8 cellular contexts compared by ENCODE assay signal in genomic region chr17:18855831-18856624, GRCh38. TPM values are rescaled to one million over a fixed set of nuclear protein-coding genes. Genes with fewer than 3 reads are reported as not detected.
DNase-seq lines count a peak whose midpoint lies in the region; ATAC-seq and TF ChIP-seq lines count a peak whose summit lies in the region.

No MANE protein-coding gene starts in this region.

- H3K27ac Mint-ChIP-seq in WTC11: peak overlapping the region; percentile 88
- peak overlapping the region; percentile 88 to 96 (median 94) for H3K27ac Mint-ChIP-seq in immature natural killer cell

- peak overlapping the region; percentile 63 for H3K9ac ChIP-seq in smooth muscle cell (ENCODE audit: low read depth)

- peak overlapping the region; percentile 91 for H2AFZ ChIP-seq in smooth muscle cell (ENCODE audit: low read depth)

- peaks cover 8% of the 10 kb centered on the region for H3K4me1 ChIP-seq in smooth muscle cell (ENCODE audit: low read depth)

- in situ Hi-C loops in GM18951 (cut with MboI; ENCODE audit: low sequenced_read_pairs, unreplicated experiment): no loop called here

- H3K27me3 Mint-ChIP-seq in WTC11 (ENCODE audit: low read depth) (no peaks in the 10 kb centered on the region), immature natural killer cell (ENCODE audit: low read depth in 3 of 3) (peaks cover 2 to 17% (median 4%) of the 10 kb centered on the region in 3 donors)

- CTCF ChIA-PET in WTC11 (lab: Charles Lee): no interaction called here

- no peaks in the 10 kb centered on the region for H3K9me3 Mint-ChIP-seq in WTC11
- H3K9me3 Mint-ChIP-seq in immature natural killer cell: no peaks in the 10 kb centered on the region

- H3K79me2 ChIP-seq in smooth muscle cell (ENCODE audit: low read depth): peaks cover 15% of the 10 kb centered on the region

- H3K4me2 ChIP-seq in smooth muscle cell: peak overlapping the region; percentile 92

- peak overlapping the region; percentile 92 for H3K27ac ChIP-seq in caudate nucleus (ENCODE audit: low read depth, low read length)
- H3K27ac ChIP-seq in smooth muscle cell (ENCODE audit: low read depth): peak overlapping the region; percentile 73

- WGBS in smooth muscle cell (ENCODE audit: low lambda C conversion rate): 2% methylated on average over 31 of the region's 31 CpGs

- peak overlapping the region; percentile 63 for H3K4me3 ChIP-seq in smooth muscle cell

- H3K4me3 Mint-ChIP-seq in WTC11 (peak overlapping the region; percentile 92), immature natural killer cell (peak overlapping the region; percentile 92 to 97 (median 96))

- POLR2A ChIA-PET in WTC11 (lab: Charles Lee): interaction anchor here (0.7 kb wide), 1 partner anchor 792 kb away, joined by 3 read pairs; no protein-coding TSS in a partner anchor

- H3K27me3 ChIP-seq in smooth muscle cell (ENCODE audit: low read depth): no peaks in the 10 kb centered on the region

- peaks cover 30% of the 10 kb centered on the region for H3K4me1 Mint-ChIP-seq in WTC11
- peaks cover 48% of the 10 kb centered on the region in 2 donors for H3K4me1 Mint-ChIP-seq in immature natural killer cell

- no peaks in the 10 kb centered on the region for H3F3A ChIP-seq in smooth muscle cell (ENCODE audit: low read depth)

- TF ChIP-seq CTCF in WTC11 (IDR thresholded peaks at IDR 0.05): no peak
- TF ChIP-seq CTCF in smooth muscle cell (IDR thresholded peaks at IDR 0.05; ENCODE audit: borderline replicate concordance, insufficient read depth, poor library complexity, severe bottlenecking): no peak

- ATAC-seq in HG03175 (IDR thresholded peaks at IDR 0.05; ENCODE audit: unreplicated experiment) (peak; percentile 74), WTC11 (peak; percentile 92)

- no peaks in the 10 kb centered on the region for H3K36me3 ChIP-seq in smooth muscle cell (ENCODE audit: low read depth)

- H3K9me3 ChIP-seq in smooth muscle cell (replicated peaks; ENCODE audit: low read depth): no peaks in the 10 kb centered on the region

- no peaks in the 10 kb centered on the region for H4K20me1 ChIP-seq in smooth muscle cell (ENCODE audit: low read depth)

- peak; percentile 84 for TF ChIP-seq POLR2A in GM18951 (IDR thresholded peaks at IDR 0.05; ENCODE audit: extremely low read depth, insufficient read depth, insufficient read length)

- peak; percentile 93 for DNase-seq in AG08396 (ENCODE audit: low spot score)
- peak; percentile 81 for DNase-seq in NCI-H2227 treated with DMSO at 0.1 percent for 48 hours (lab: John Stamatoyannopoulos, UW)
- DNase-seq in WTC11 (ENCODE audit: low spot score): peak; percentile 90
- peak; percentile 72 to 98 (median 94) for DNase-seq in caudate nucleus (lab: John Stamatoyannopoulos, UW)
- DNase-seq in immature natural killer cell: peak; percentile 85 to 86 (median 86)
- DNase-seq in smooth muscle cell (lab: John Stamatoyannopoulos, UW; ENCODE audit: unreplicated experiment): peak; percentile 60

- H3K36me3 Mint-ChIP-seq in WTC11 (no peaks in the 10 kb centered on the region), immature natural killer cell (no peaks in the 10 kb centered on the region)

TF ChIP-seq in WTC11, 78 proteins besides CTCF, POLR2A, EP300 and RAD21 (continues in another document):
- TF ChIP-seq ZNF671 (CRISPR knock-in tag; IDR thresholded peaks at IDR 0.05) (no peak), RELA (CRISPR knock-in tag; IDR thresholded peaks at IDR 0.05; ENCODE audit: borderline replicate concordance) (no peak), NR1H2 (CRISPR knock-in tag; IDR thresholded peaks at IDR 0.05) (no peak), JUN (CRISPR knock-in tag; IDR thresholded peaks at IDR 0.05) (no peak), ZNF512 (CRISPR knock-in tag; IDR thresholded peaks at IDR 0.05; ENCODE audit: borderline replicate concordance) (no peak), MYBL2 (CRISPR knock-in tag; IDR thresholded peaks at IDR 0.05) (0 out of 2 replicates have a peak, but pooled peaks have one; percentile 39), ZNF281 (CRISPR knock-in tag; IDR thresholded peaks at IDR 0.05) (no peak), CREM (CRISPR knock-in tag; IDR thresholded peaks at IDR 0.05) (peak; percentile 78; the same call in 1 of the 2 replicates), SP1 (CRISPR knock-in tag; conservative IDR thresholded peaks at IDR 0.05) (0 out of 2 replicates have a peak, but pooled peaks have one; percentile 35), ESRRA (CRISPR knock-in tag; IDR thresholded peaks at IDR 0.05; ENCODE audit: borderline replicate concordance) (no peak), IRF2 (CRISPR knock-in tag; IDR thresholded peaks at IDR 0.05; ENCODE audit: borderline replicate concordance, low read depth) (no peak), TEAD4 (CRISPR knock-in tag; IDR thresholded peaks at IDR 0.05) (no peak), TP53 (CRISPR knock-in tag; IDR thresholded peaks at IDR 0.05) (no peak)
- TF ChIP-seq, protein P1, sequence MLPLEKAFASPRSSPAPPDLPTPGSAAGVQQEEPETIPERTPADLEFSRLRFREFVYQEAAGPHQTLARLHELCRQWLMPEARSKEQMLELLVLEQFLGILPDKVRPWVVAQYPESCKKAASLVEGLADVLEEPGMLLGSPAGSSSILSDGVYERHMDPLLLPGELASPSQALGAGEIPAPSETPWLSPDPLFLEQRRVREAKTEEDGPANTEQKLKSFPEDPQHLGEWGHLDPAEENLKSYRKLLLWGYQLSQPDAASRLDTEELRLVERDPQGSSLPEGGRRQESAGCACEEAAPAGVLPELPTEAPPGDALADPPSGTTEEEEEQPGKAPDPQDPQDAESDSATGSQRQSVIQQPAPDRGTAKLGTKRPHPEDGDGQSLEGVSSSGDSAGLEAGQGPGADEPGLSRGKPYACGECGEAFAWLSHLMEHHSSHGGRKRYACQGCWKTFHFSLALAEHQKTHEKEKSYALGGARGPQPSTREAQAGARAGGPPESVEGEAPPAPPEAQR (CRISPR knock-in tag; IDR thresholded peaks at IDR 0.05): no peak
- TF ChIP-seq, protein P2, sequence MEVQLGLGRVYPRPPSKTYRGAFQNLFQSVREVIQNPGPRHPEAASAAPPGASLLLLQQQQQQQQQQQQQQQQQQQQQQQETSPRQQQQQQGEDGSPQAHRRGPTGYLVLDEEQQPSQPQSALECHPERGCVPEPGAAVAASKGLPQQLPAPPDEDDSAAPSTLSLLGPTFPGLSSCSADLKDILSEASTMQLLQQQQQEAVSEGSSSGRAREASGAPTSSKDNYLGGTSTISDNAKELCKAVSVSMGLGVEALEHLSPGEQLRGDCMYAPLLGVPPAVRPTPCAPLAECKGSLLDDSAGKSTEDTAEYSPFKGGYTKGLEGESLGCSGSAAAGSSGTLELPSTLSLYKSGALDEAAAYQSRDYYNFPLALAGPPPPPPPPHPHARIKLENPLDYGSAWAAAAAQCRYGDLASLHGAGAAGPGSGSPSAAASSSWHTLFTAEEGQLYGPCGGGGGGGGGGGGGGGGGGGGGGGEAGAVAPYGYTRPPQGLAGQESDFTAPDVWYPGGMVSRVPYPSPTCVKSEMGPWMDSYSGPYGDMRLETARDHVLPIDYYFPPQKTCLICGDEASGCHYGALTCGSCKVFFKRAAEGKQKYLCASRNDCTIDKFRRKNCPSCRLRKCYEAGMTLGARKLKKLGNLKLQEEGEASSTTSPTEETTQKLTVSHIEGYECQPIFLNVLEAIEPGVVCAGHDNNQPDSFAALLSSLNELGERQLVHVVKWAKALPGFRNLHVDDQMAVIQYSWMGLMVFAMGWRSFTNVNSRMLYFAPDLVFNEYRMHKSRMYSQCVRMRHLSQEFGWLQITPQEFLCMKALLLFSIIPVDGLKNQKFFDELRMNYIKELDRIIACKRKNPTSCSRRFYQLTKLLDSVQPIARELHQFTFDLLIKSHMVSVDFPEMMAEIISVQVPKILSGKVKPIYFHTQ (CRISPR knock-in tag; IDR thresholded peaks at IDR 0.05): no peak

RNA-seq across cellular contexts. Expression of gene PRPSAP2, which starts 1.9 kb away (rescaled TPM):
- total RNA-seq in WTC11 (2021) (47.0 to 51.4 TPM (median 50.9 TPM) in 3 replicates), smooth muscle cell (37.9 and 39.8 TPM in 2 replicates)
- polyA plus RNA-seq in immature natural killer cell (10 to 100 TPM; 29.7 to 39.8 (median 34.8) TPM), smooth muscle cell (24.0 TPM in 2 replicates)

Comparison
In these comparisons a context has a peak if more than half of its experiments do, and no peak if none do; other contexts are left out.
1. Peak in every context shown above with its lines: DNase-seq, ATAC-seq, H3K4me3 ChIP-seq and H3K27ac ChIP-seq.